ENCODE assay signal across 22 cellular contexts in genomic region chr2:102318437-102318836, GRCh38. TPM values are rescaled to one million over a fixed set of nuclear protein-coding genes. Genes with fewer than 3 reads are reported as not detected.
DNase-seq lines count a peak whose midpoint lies in the region; ATAC-seq, FAIRE-seq and TF ChIP-seq lines count a peak whose summit lies in the region.
"Had no signal": no experiment of that assay in that cellular context is flagged by ENCODE, and none has a peak within 500 bp of the region (broad histone marks: within the 10 kb centered on the region; RNA-seq: fewer than 3 reads in every experiment).

No MANE protein-coding gene starts in this region.

- in situ Hi-C loops in K562 (cut with MboI), result no loop called here

- TF ChIP-seq RAD21 in K562 (CRISPR knock-in tag; conservative IDR thresholded peaks at IDR 0.05 in 1 of 2, IDR thresholded peaks at IDR 0.05 in 1 of 2), result no peak

- peak; percentile 64 for ATAC-seq in stimulated activated naive CD8-positive, alpha-beta T cell treated with anti-CD3 and anti-CD28 coated beads, Interleukin-15, amount 100 ng/mL, for 72 hours
- no peak for ATAC-seq in stimulated activated naive CD8-positive, alpha-beta T cell treated with anti-CD3 and anti-CD28 coated beads, Interleukin-15, Interleukin-2, amounts not matched to agents 100 U/mL and 50 U/mL, for 24 hours
- ATAC-seq in K562, result peak; percentile 60; the same call in 2 of the 3 replicates

- H3K27ac ChIP-seq in K562 (ENCODE audit: extremely low read depth, low read depth, low read length) (no peak overlapping the region), kidney (ENCODE audit: low read depth in 2 of 2, low read length in 2 of 2) (no peak overlapping the region)
- H3K27ac ChIP-seq: BLaER1, HL-60 had no signal

- H3K4me3 ChIP-seq in K562, result no peak overlapping the region
- H3K4me3 ChIP-seq in kidney (ENCODE audit: low read length in 2 of 2), result no peak overlapping the region
- H3K4me3 ChIP-seq: BLaER1 had no signal

- H3K4me1 ChIP-seq in K562 (replicated peaks in 1 of 2; ENCODE audit: control insufficient read depth in 2 of 2, insufficient read depth in 2 of 2, low read length in 2 of 2) (no peaks in the 10 kb centered on the region; a peak in 1 of 5 replicates), kidney (ENCODE audit: control insufficient read depth in 1 of 2, insufficient read depth in 1 of 2, low read depth in 1 of 2, low read length in 2 of 2) (no peaks in the 10 kb centered on the region)
- H3K4me1 ChIP-seq: BLaER1 had no signal

- H3K27me3 Mint-ChIP-seq in stimulated activated naive CD8-positive, alpha-beta T cell treated with anti-CD3 and anti-CD28 coated beads, Interleukin-15, amount 100 ng/mL, for 72 hours, result no peaks in the 10 kb centered on the region
- H3K27me3 Mint-ChIP-seq: CD4-positive, alpha-beta memory T cell had no signal

- H3K27ac Mint-ChIP-seq in stimulated activated naive CD8-positive, alpha-beta T cell treated with anti-CD3 and anti-CD28 coated beads, Interleukin-15, amount 100 ng/mL, for 72 hours, result no peak overlapping the region
- H3K27ac Mint-ChIP-seq: CD14-positive monocyte; CD4-positive, alpha-beta memory T cell; IgD-negative memory B cell had no signal

- no peaks in the 10 kb centered on the region for H3K79me2 ChIP-seq in K562 (ENCODE audit: control insufficient read depth, insufficient read depth, low read length)

- no peak overlapping the region for H2AFZ ChIP-seq in K562 (ENCODE audit: low read depth, low read length)

- no TSS peak for BruUV-seq in K562 (replicated peaks; lab: Mats Ljungman, UMichigan)

- no peak for DNase-seq in stimulated activated naive CD8-positive, alpha-beta T cell treated with anti-CD3 and anti-CD28 coated beads, Interleukin-15, amount 100 ng/mL, for 72 hours
- no peak for DNase-seq in stimulated activated naive CD8-positive, alpha-beta T cell treated with anti-CD3 and anti-CD28 coated beads, Interleukin-15, Interleukin-2, amounts not matched to agents 100 U/mL and 50 U/mL, for 24 hours
- DNase-seq in HT-29 (ENCODE audit: low spot score) (peak; percentile 19), K562 (ENCODE audit: extremely low read depth in 1 of 4, low spot score in 3 of 4) (no peak), NCI-H2081 treated with DMSO at 0.1 percent for 48 hours (lab: John Stamatoyannopoulos, UW) (no peak), NOMO-1 treated with dmso at 0.1 percent for 144 hours (lab: John Stamatoyannopoulos, UW; ENCODE audit: unreplicated experiment) (no peak), kidney (no peak)
- no peak for DNase-seq in stimulated activated CD4-positive, alpha-beta T cell treated with anti-CD3 and anti-CD28 coated beads, Interleukin-4, amount 100 ng/mL, for 24 hours
- DNase-seq: 8988T; CD4-positive, alpha-beta memory T cell; DMS 273 treated with DMSO at 0.1 percent for 48 hours; DMS79; GOT3; H7; KG1 had no signal

- no peak overlapping the region for H3K4me2 ChIP-seq in K562 (ENCODE audit: insufficient read depth, low read length)
- H3K4me2 ChIP-seq: BLaER1 had no signal

- no peak overlapping the region for H3K9ac ChIP-seq in K562 (ENCODE audit: insufficient read depth in 1 of 2, low read depth in 2 of 2, low read length in 2 of 2)
- H3K9ac ChIP-seq in kidney (ENCODE audit: low read length in 2 of 2), result no peak overlapping the region
- H3K9ac ChIP-seq: BLaER1 had no signal

- no peaks in the 10 kb centered on the region for H3K9me1 ChIP-seq in K562 (ENCODE audit: control insufficient read depth, insufficient read depth, low read length)

- peaks cover 10% of the 10 kb centered on the region for H3K4me1 Mint-ChIP-seq in stimulated activated naive CD8-positive, alpha-beta T cell treated with anti-CD3 and anti-CD28 coated beads, Interleukin-15, amount 100 ng/mL, for 72 hours
- H3K4me1 Mint-ChIP-seq: CD4-positive, alpha-beta memory T cell; IgD-negative memory B cell had no signal

- FAIRE-seq in K562 (lab: Jason Lieb, UNC) (no peak), kidney (lab: Jason Lieb, UNC) (no peak)
- FAIRE-seq: HTR-8/SVneo had no signal

- peaks cover 0 to 8% of the 10 kb centered on the region in 2 experiments; a peak in 1 of 5 replicates for H3K27me3 ChIP-seq in K562 (ENCODE audit: control insufficient read depth in 2 of 2, insufficient read depth in 2 of 2, low read length in 2 of 2)
- H3K27me3 ChIP-seq: BLaER1 had no signal

- TF ChIP-seq POLR2A in K562 (conservative IDR thresholded peaks at IDR 0.05), result no peak

- TF ChIP-seq EP300 in K562 (IDR thresholded peaks at IDR 0.05; ENCODE audit: low read length), result no peak

- H4K20me1 ChIP-seq in K562 (replicated peaks; ENCODE audit: control insufficient read depth, insufficient read depth, low read length), result no peaks in the 10 kb centered on the region
- H4K20me1 ChIP-seq: BLaER1 had no signal

- H3K4me3 Mint-ChIP-seq in stimulated activated naive CD8-positive, alpha-beta T cell treated with anti-CD3 and anti-CD28 coated beads, Interleukin-15, amount 100 ng/mL, for 72 hours, result no peak overlapping the region
- H3K4me3 Mint-ChIP-seq: CD14-positive monocyte; CD4-positive, alpha-beta memory T cell; IgD-negative memory B cell had no signal

- no peak for TF ChIP-seq CTCF in K562 (IDR thresholded peaks at IDR 0.05 in 2 of 3, conservative IDR thresholded peaks at IDR 0.05 in 1 of 3; ENCODE audit: insufficient read depth in 2 of 3, low read depth in 1 of 3, low read length in 3 of 3)
- no peak for TF ChIP-seq CTCF in kidney (IDR thresholded peaks at IDR 0.05; ENCODE audit: borderline replicate concordance, extremely low read depth, insufficient read depth)

- POLR2A ChIA-PET in K562 (lab: Yijun Ruan, JAX), result no interaction called here

- 10% methylated on average over 2 of the region's 2 CpGs for WGBS in K562 (ENCODE audit: insufficient coverage, low coverage, missing lambda C conversion rate)

- H3K36me3 ChIP-seq in K562 (ENCODE audit: control insufficient read depth, insufficient read depth, low read length) (no peaks in the 10 kb centered on the region), kidney (ENCODE audit: control insufficient read depth in 1 of 2, insufficient read depth in 2 of 2, low read length in 2 of 2) (no peaks in the 10 kb centered on the region)
- H3K36me3 ChIP-seq: BLaER1 had no signal

- intact Hi-C loops in K562 (cut with micrococcal nuclease), result no loop called here
- intact Hi-C loops in kidney (cut with DNase I), result no loop called here

- H3K9me3 ChIP-seq in K562 (replicated peaks; ENCODE audit: control insufficient read depth, insufficient read depth, low read depth, low read length) (no peaks in the 10 kb centered on the region), kidney (ENCODE audit: control insufficient read depth in 1 of 2, low read length in 2 of 2) (no peaks in the 10 kb centered on the region)
- H3K9me3 ChIP-seq: BLaER1 had no signal

- peaks cover 0 to 2% of the 10 kb centered on the region in 2 donors for H3K9me3 Mint-ChIP-seq in stimulated activated naive CD8-positive, alpha-beta T cell treated with anti-CD3 and anti-CD28 coated beads, Interleukin-15, amount 100 ng/mL, for 72 hours
- H3K9me3 Mint-ChIP-seq: IgD-negative memory B cell had no signal

- CTCF ChIA-PET in K562 (lab: Yijun Ruan, JAX; ENCODE audit: low intra/inter-chr PET ratio), result no interaction called here

RNA-seq across cellular contexts. Expression of gene IL1RL1, which starts 7.1 kb away (rescaled TPM):
- total RNA-seq in HT-29 (2014; rRNA removed; shearing (Covaris generic)), result not detected in 2 replicates
- 0.18 TPM in 1 of 2 replicates, not detected in the other for total RNA-seq in K562 (2011; cell fraction: chromatin; rRNA removed; ENCODE audit: low replicate concordance)
- not detected in 2 replicates for total RNA-seq in K562 (2011; cell fraction: nucleolus; rRNA removed)
- total RNA-seq in K562 (2011; cell fraction: nucleoplasm; rRNA removed), result not detected in 2 replicates
- total RNA-seq in K562 (2014; rRNA removed) (0.45 and 0.59 TPM in 2 replicates), K562 (2014; rRNA removed; fragmentation: Illumina TruSeq; extraction: Trizol) (0.73 and 1.0 TPM in 2 replicates), K562 (2015; rRNA removed; fragmentation: Illumina TruSeq; extraction: Trizol) (2.6 and 3.3 TPM in 2 replicates), K562 (2021) (0.44 and 1.0 TPM in 2 replicates), kidney (32.3 TPM)
- polyA plus RNA-seq in K562 (2011; rRNA removed) (0.05 and 0.06 TPM in 2 replicates), K562 (2014; fragmentation: Illumina TruSeq; extraction: Trizol) (0.72 and 1.2 TPM in 2 replicates), K562 (2014; fragmentation: Nextera tagmentation; extraction: Ambion mirVana) (under 1 TPM; 0.42 to 0.59 TPM), K562 (2014; rRNA removed) (0.66 and 0.81 TPM in 2 replicates), kidney (ENCODE audit: insufficient read depth, low read depth, low replicate concordance) (102 TPM)
- 0.03 TPM in 1 of 2 replicates, not detected in the other for polyA plus RNA-seq in K562 (2011; cell fraction: cytosol; rRNA removed)
- polyA plus RNA-seq in K562 (2011; cell fraction: nucleus; rRNA removed), result 0.27 TPM in 1 of 2 replicates, not detected in the other
- polyA plus RNA-seq in K562 (2012), result 4.3 and 5.8 TPM in 2 replicates
- polyA minus RNA-seq in K562 (2011; rRNA and poly(A)+ RNA removed), result 0.18 TPM in 1 of 2 replicates, not detected in the other
- polyA minus RNA-seq in K562 (2011; cell fraction: cytosol; rRNA and poly(A)+ RNA removed), result not detected in 2 replicates
- polyA minus RNA-seq in K562 (2011; cell fraction: nucleus; rRNA and poly(A)+ RNA removed), result 0.13 TPM in 1 of 2 replicates, not detected in the other
- total RNA-seq: A673, Daoy, H7 had no signal
- polyA plus RNA-seq: CD14-positive monocyte, IgD-negative memory B cell had no signal

RNA-seq across cellular contexts. Expression of gene IL18R1, which starts 37.2 kb away (rescaled TPM):
- total RNA-seq in HT-29 (2014; rRNA removed; shearing (Covaris generic)), result 0.05 TPM in 1 of 2 replicates, not detected in the other
- 1.0 and 3.2 TPM in 2 replicates for total RNA-seq in K562 (2011; cell fraction: chromatin; rRNA removed; ENCODE audit: low replicate concordance)
- 0.39 and 0.83 TPM in 2 replicates for total RNA-seq in K562 (2011; cell fraction: nucleolus; rRNA removed)
- 0.73 and 1.4 TPM in 2 replicates for total RNA-seq in K562 (2011; cell fraction: nucleoplasm; rRNA removed)
- 1.6 and 3.3 TPM in 2 replicates for total RNA-seq in K562 (2014; rRNA removed)
- 4.8 TPM in 2 replicates for total RNA-seq in K562 (2014; rRNA removed; fragmentation: Illumina TruSeq; extraction: Trizol)
- 8.8 and 10.0 TPM in 2 replicates for total RNA-seq in K562 (2015; rRNA removed; fragmentation: Illumina TruSeq; extraction: Trizol)
- 2.5 and 4.5 TPM in 2 replicates for total RNA-seq in K562 (2021)
- 1.1 and 1.9 TPM in 2 replicates for polyA plus RNA-seq in K562 (2011; rRNA removed)
- 0.16 and 0.60 TPM in 2 replicates for polyA plus RNA-seq in K562 (2011; cell fraction: cytosol; rRNA removed)
- polyA plus RNA-seq in K562 (2011; cell fraction: nucleus; rRNA removed), result 1.2 and 2.1 TPM in 2 replicates
- polyA plus RNA-seq in K562 (2012), result 3.5 and 8.5 TPM in 2 replicates
- 2.8 and 3.5 TPM in 2 replicates for polyA plus RNA-seq in K562 (2014; fragmentation: Illumina TruSeq; extraction: Trizol)
- under 1 TPM; 0.55 to 0.81 TPM for polyA plus RNA-seq in K562 (2014; fragmentation: Nextera tagmentation; extraction: Ambion mirVana)
- 2.9 and 3.7 TPM in 2 replicates for polyA plus RNA-seq in K562 (2014; rRNA removed)
- 1.5 TPM in 2 replicates for polyA minus RNA-seq in K562 (2011; rRNA and poly(A)+ RNA removed)
- polyA minus RNA-seq in K562 (2011; cell fraction: cytosol; rRNA and poly(A)+ RNA removed), result 0.19 TPM in 1 of 2 replicates, not detected in the other
- polyA minus RNA-seq in K562 (2011; cell fraction: nucleus; rRNA and poly(A)+ RNA removed), result 1.5 and 2.2 TPM in 2 replicates
- total RNA-seq in kidney, result 14.9 TPM
- 3.6 TPM for polyA plus RNA-seq in kidney (ENCODE audit: insufficient read depth, low read depth, low replicate concordance)
- total RNA-seq: A673 had no signal
